ENCODE assay signal across 21 cellular contexts in genomic region chr2:74281576-74281975, GRCh38.
"Had no signal": no experiment of that assay in that cellular context is flagged by ENCODE, and none has a peak within 500 bp of the region (broad histone marks: within the 10 kb centered on the region; RNA-seq: fewer than 3 reads in every experiment).

No MANE protein-coding gene starts in this region.

- H3K4me3 ChIP-seq: K562, SJSA1, SK-N-MC had no signal

- H3K4me1 ChIP-seq: SJSA1 had no signal

- ATAC-seq: K562, Panc1 had no signal

- H3K27ac ChIP-seq: HL-60, KMS-11, RWPE1, SJSA1, SK-N-MC had no signal

- H3K9me3 ChIP-seq: SJSA1 had no signal

- H3K4me3 Mint-ChIP-seq: IgD-negative memory B cell had no signal

- H3K36me3 ChIP-seq: SJSA1 had no signal

- DNase-seq: Kasumi-1, MM.1S, NCI-H1092 treated with DMSO at 0.1 percent for 48 hours, NCI-H1436, NCI-H187, NCI-H2029, NCI-H2081 treated with DMSO at 0.1 percent for 48 hours, NCI-H2171, NCI-H345, NCI-H446 treated with DMSO at 0.1 percent for 48 hours, NCI-H510A treated with DMSO at 0.1 percent for 48 hours, NCI-H526, SHP77 treated with DMSO at 0.1 percent for 48 hours had no signal

- H3K27me3 ChIP-seq: SJSA1 had no signal

- H3K27ac Mint-ChIP-seq: IgD-negative memory B cell had no signal

- H3K4me1 Mint-ChIP-seq: IgD-negative memory B cell had no signal
